In the genomic region with DNA sequence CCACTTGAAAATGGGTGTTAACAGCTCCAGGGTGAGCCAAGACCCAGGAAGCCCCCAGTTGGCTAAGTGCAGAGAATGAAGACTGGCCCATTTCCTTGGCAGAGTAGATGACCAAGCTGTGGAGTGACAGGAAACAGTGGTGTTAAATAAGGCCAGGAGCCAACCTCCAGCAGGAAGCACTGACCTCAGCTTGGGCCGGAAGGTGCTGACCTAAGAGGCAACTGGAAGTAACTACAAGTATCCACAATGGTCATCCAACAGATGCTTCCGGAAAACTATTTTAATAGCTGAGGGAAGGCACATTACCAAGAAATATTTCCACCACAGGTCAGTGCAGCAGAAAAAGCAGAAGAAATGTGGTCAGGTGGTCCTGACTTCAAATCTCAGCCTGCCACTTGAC, we compare ENCODE assay signal across 2 cellular contexts.
TF ChIP-seq lines count a peak whose summit lies in the region.

No MANE protein-coding gene starts in this region.

TF ChIP-seq in endothelial cell of umbilical vein, 7 proteins besides CTCF, POLR2A, EP300 and RAD21:
- TF ChIP-seq JUN (IDR thresholded peaks at IDR 0.05; ENCODE audit: borderline replicate concordance, insufficient read depth, insufficient read length, low read depth) (peak; percentile 96), FOS (IDR thresholded peaks at IDR 0.05; ENCODE audit: borderline replicate concordance, insufficient read depth, low read length) (peak; percentile 72), MYC (IDR thresholded peaks at IDR 0.05; ENCODE audit: low read depth, low read length) (peak; percentile 57), GATA2 (IDR thresholded peaks at IDR 0.05; ENCODE audit: insufficient read depth, insufficient read length, low read depth, low read length) (peak; percentile 51), EZH2 (IDR thresholded peaks at IDR 0.05; ENCODE audit: borderline replicate concordance, low read depth, low read length, severe bottlenecking) (no peak), POLR2AphosphoS5 (IDR thresholded peaks at IDR 0.05; ENCODE audit: insufficient read depth, low read depth, low read length) (peak; percentile 99)
- TF ChIP-seq, protein P1, sequence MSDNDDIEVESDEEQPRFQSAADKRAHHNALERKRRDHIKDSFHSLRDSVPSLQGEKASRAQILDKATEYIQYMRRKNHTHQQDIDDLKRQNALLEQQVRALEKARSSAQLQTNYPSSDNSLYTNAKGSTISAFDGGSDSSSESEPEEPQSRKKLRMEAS (IDR thresholded peaks at IDR 0.05; ENCODE audit: insufficient read depth, insufficient read length) = no peak

TF ChIP-seq in HepG2, 621 proteins besides CTCF, POLR2A, EP300 and RAD21:
- TF ChIP-seq ZNF235 (CRISPR knock-in tag; IDR thresholded peaks at IDR 0.05; ENCODE audit: borderline replicate concordance) (no peak), ZNF343 (CRISPR knock-in tag; IDR thresholded peaks at IDR 0.05) (0 out of 2 replicates have a peak, but pooled peaks have one; percentile 26)
TF ChIP-seq in HepG2: peak in this region for 1.
